17 cellular contexts compared by ENCODE assay signal in the genomic region with DNA sequence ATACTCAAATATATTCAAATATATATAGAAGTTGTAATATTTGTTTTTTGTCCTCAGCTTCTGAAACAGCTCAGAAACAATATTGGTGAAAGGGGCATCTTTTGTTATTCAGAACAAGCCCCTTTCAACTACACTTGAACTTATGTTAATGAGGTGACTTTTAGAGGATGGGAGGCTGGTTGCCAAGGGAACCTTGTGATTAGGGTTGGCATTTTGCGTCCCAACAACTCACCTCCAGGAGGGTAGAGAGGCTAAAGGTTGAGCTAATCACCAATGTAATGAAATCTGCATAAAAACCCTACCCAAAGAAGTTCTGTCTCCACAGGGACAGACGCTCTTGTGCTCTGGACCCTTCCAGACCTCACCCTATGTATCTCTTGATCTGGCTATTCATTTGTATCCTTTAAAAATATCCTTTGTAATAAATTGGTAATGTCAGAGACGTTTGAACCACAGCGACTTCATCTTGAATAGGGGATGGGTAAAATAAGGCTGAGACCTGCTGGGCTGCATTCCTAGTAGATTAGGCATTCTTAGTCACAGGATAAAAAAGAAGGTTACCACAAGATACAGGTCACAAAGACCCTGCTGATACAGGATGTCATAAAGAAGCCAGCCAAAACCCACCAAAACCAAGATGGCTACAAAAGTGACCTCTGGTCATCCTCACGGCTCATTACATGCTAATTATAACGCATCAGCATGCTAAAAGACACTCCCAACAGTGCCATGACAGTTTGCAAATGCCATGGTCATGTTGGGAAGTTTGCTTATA.
DNase-seq lines count a peak whose midpoint lies in the region; ATAC-seq, FAIRE-seq and TF ChIP-seq lines count a peak whose summit lies in the region.
"Had no signal": no experiment of that assay in that cellular context is flagged by ENCODE, and none has a peak within 500 bp of the region (broad histone marks: within the 10 kb centered on the region; RNA-seq: fewer than 3 reads in every experiment).

No MANE protein-coding gene starts in this region.

- peaks cover 29% of the 10 kb centered on the region for H3F3A ChIP-seq in SK-N-SH (replicated peaks; ENCODE audit: insufficient read depth)

- FAIRE-seq in GM12892 (lab: Jason Lieb, UNC), result no peak
- FAIRE-seq: D721Med, kidney had no signal

- ATAC-seq in HG03432 (IDR thresholded peaks at IDR 0.05; ENCODE audit: unreplicated experiment), result no peak
- ATAC-seq: activated CD4-positive, CD25-positive, alpha-beta regulatory T cell treated with anti-CD3 and anti-CD28 coated beads, Interleukin-2, amount 50 U/mL, for 24 hours; activated CD8-positive, alpha-beta memory T cell treated with anti-CD3 and anti-CD28 coated beads, Interleukin-2, amount 10 ng/mL, durations not matched to agents 7 days and 5 days had no signal

- no peaks in the 10 kb centered on the region for H3K9me2 ChIP-seq in SK-N-SH

- DNase-seq in SK-N-SH (no peak), iPS DF 19.7 (ENCODE audit: low read depth, low spot score) (peak; percentile 67), GM12892 (ENCODE audit: insufficient read length) (no peak), HUDEP-2 (lab: John Stamatoyannopoulos, UW; ENCODE audit: unreplicated experiment in 76 of 76) (no peak)
- DNase-seq in activated CD4-positive, alpha-beta T cell treated with anti-CD3 and anti-CD28 coated beads for 48 hours, result no peak
- DNase-seq: activated CD8-positive, alpha-beta memory T cell treated with anti-CD3 and anti-CD28 coated beads, Interleukin-2, amount 10 ng/mL, durations not matched to agents 7 days and 5 days; adrenal gland; effector CD8-positive, alpha-beta T cell; head of caudate nucleus; kidney; NCI-H2081 treated with DMSO at 0.1 percent for 48 hours; NCI-H526 treated with DMSO at 0.1 percent for 48 hours; SJCRH30 had no signal

- H3K27ac ChIP-seq in HUES48 (ENCODE audit: low read depth, low read length) (peak overlapping the region; percentile 70), SK-N-SH (ENCODE audit: low read depth in 2 of 2, low read length in 1 of 2) (peak overlapping the region in 1 of 2 experiments; percentile 7; a peak in 1 of 4 replicates)
- H3K27ac ChIP-seq: adrenal gland had no signal

- TF ChIP-seq POLR2A in GM12892 (IDR thresholded peaks at IDR 0.05; ENCODE audit: low read depth, low read length), result no peak

- H3K4me3 ChIP-seq in HUES48 (ENCODE audit: low read depth, low read length) (peak overlapping the region; percentile 36; the same call in 1 of the 2 replicates), SK-N-SH (ENCODE audit: low read depth in 2 of 2, low read length in 1 of 2) (no peak overlapping the region)
- H3K4me3 ChIP-seq: adrenal gland, SJCRH30 had no signal

- H2AFZ ChIP-seq in SK-N-SH (ENCODE audit: low read depth), result no peak overlapping the region

- peaks cover 96% of the 10 kb centered on the region for H3K79me2 ChIP-seq in SK-N-SH (ENCODE audit: insufficient read depth)

- POLR2A ChIA-PET in SK-N-SH (lab: Yijun Ruan, JAX), result no interaction called here

- no peak for TF ChIP-seq CTCF in SK-N-SH (IDR thresholded peaks at IDR 0.05)

- TF ChIP-seq RAD21 in SK-N-SH (IDR thresholded peaks at IDR 0.05; ENCODE audit: low read length), result no peak

- no peaks in the 10 kb centered on the region for H4K20me1 ChIP-seq in SK-N-SH (ENCODE audit: insufficient read depth)

- CTCF ChIA-PET in SK-N-SH (lab: Yijun Ruan, JAX), result interaction anchor here (0.7 to 1.9 kb wide), 5 partner anchors 49 to 618 kb away, joined by 3 to 7 read pairs (median 4); no protein-coding TSS in a partner anchor

- H3K4me2 ChIP-seq in SK-N-SH, result no peak overlapping the region

- no peaks in the 10 kb centered on the region for H3K36me3 ChIP-seq in HUES48 (ENCODE audit: control insufficient read depth, insufficient read depth, low read length)
- peaks cover 0 to 76% of the 10 kb centered on the region in 2 experiments for H3K36me3 ChIP-seq in SK-N-SH (replicated peaks in 1 of 2; ENCODE audit: control insufficient read depth in 1 of 2, insufficient read depth in 2 of 2, low read length in 1 of 2)
- H3K36me3 ChIP-seq: adrenal gland, SJCRH30 had no signal

- H3K9me3 ChIP-seq in HUES48 (ENCODE audit: control insufficient read depth, insufficient read depth, low read length), result no peaks in the 10 kb centered on the region
- no peaks in the 10 kb centered on the region for H3K9me3 ChIP-seq in SK-N-SH
- H3K9me3 ChIP-seq: adrenal gland, SJCRH30 had no signal

- TF ChIP-seq EP300 in SK-N-SH (IDR thresholded peaks at IDR 0.05; ENCODE audit: borderline replicate concordance in 1 of 2, low read depth in 1 of 2, low read length in 1 of 2), result no peak

- H3K4me1 ChIP-seq in HUES48 (ENCODE audit: control insufficient read depth, insufficient read depth, low read length) (peaks cover 33% of the 10 kb centered on the region), SK-N-SH (ENCODE audit: control insufficient read depth in 1 of 2, insufficient read depth in 2 of 2, low read depth in 1 of 2, low read length in 1 of 2) (peaks cover 0 to 15% of the 10 kb centered on the region in 2 experiments; a peak in 2 of 4 replicates)
- H3K4me1 ChIP-seq: adrenal gland had no signal

- WGBS in SK-N-SH (ENCODE audit: low lambda C conversion rate), result 64% methylated on average over 6 of the region's 6 CpGs

- H3K9ac ChIP-seq in HUES48 (ENCODE audit: low read depth, low read length) (no peak overlapping the region), SK-N-SH (no peak overlapping the region)

- no peaks in the 10 kb centered on the region for H3K27me3 ChIP-seq in HUES48 (ENCODE audit: control insufficient read depth, insufficient read depth, low read length)
- H3K27me3 ChIP-seq in SK-N-SH (ENCODE audit: insufficient read depth), result no peaks in the 10 kb centered on the region
- H3K27me3 ChIP-seq: adrenal gland, SJCRH30 had no signal

TF ChIP-seq in SK-N-SH, 30 proteins besides CTCF, POLR2A, EP300 and RAD21:
- peak; percentile 30; the same call in 1 of the 2 replicates for TF ChIP-seq JUND (IDR thresholded peaks at IDR 0.05)
- TF ChIP-seq FOSL2 (IDR thresholded peaks at IDR 0.05; ENCODE audit: borderline replicate concordance, low read depth), result peak; percentile 33; the same call in 1 of the 2 replicates
- 0 out of 2 replicates have a peak, but pooled peaks have one; percentile 14 for TF ChIP-seq YY1 (IDR thresholded peaks at IDR 0.05; ENCODE audit: low read depth)
- TF ChIP-seq RCOR1 (IDR thresholded peaks at IDR 0.05; ENCODE audit: low read length), result no peak
- no peak for TF ChIP-seq MXI1 (IDR thresholded peaks at IDR 0.05; ENCODE audit: low read depth, low read length)
TF ChIP-seq in SK-N-SH: peak in this region for 3.
